9 cellular contexts compared by ENCODE assay signal in the genomic region with DNA sequence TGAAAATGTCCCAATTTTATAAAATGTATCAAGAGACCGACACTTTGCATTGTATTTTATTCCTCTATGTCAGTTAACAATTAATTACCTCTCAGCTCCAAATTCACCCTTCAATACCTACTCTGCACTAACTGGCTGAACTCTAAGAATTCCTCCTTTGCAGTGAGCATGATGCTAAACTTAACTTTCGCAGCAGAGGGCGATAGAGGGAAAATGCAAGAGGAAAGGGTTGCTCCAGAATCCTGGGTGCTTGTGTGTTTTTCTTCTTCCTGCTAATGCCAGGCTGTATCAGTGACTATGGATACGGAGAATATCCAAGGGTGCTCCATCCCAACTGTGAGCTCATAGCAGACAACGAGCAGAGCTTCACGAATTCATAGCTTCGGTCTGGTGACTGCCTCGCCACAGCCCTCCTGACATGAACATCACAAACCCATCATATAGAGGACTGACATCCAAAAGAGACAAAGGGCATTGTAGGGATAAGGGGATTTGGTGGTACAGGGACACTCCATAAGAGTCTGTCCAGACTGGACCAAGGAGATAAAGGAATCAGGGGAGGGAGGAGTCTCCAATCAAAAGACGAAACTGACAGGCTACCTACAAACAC.
DNase-seq lines count a peak whose midpoint lies in the region; ATAC-seq and TF ChIP-seq lines count a peak whose summit lies in the region.
"Had no signal": no experiment of that assay in that cellular context is flagged by ENCODE, and none has a peak within 500 bp of the region (broad histone marks: within the 10 kb centered on the region; RNA-seq: fewer than 3 reads in every experiment).

No MANE protein-coding gene starts in this region.

- no peak overlapping the region for H3K4me3 ChIP-seq in Jurkat, Clone E6-1 (ENCODE audit: low read length)

- ATAC-seq in GM19351 (IDR thresholded peaks at IDR 0.05; ENCODE audit: unreplicated experiment) (no peak), GM21447 (IDR thresholded peaks at IDR 0.05; ENCODE audit: unreplicated experiment) (no peak), HG02571 (IDR thresholded peaks at IDR 0.05; ENCODE audit: unreplicated experiment) (no peak)
- ATAC-seq: T-helper 17 cell had no signal

- DNase-seq in ELF-1 (ENCODE audit: low read depth, low spot score) (peak; percentile 35), germinal center (ENCODE audit: low spot score) (peak; percentile 11)
- peak; percentile 24 for DNase-seq in Jurkat, Clone E6-1 (ENCODE audit: low read depth, low spot score)
- peak; percentile 59 for DNase-seq in stimulated activated CD8-positive, alpha-beta memory T cell treated with anti-CD3 and anti-CD28 coated beads, Interleukin-4, amount 100 ng/mL, for 48 hours

- H3K27ac ChIP-seq in VCaP: no peak overlapping the region

- TF ChIP-seq CTCF in VCaP (conservative IDR thresholded peaks at IDR 0.05): peak; percentile 82
